28 cellular contexts compared by ENCODE assay signal in the genomic region with DNA sequence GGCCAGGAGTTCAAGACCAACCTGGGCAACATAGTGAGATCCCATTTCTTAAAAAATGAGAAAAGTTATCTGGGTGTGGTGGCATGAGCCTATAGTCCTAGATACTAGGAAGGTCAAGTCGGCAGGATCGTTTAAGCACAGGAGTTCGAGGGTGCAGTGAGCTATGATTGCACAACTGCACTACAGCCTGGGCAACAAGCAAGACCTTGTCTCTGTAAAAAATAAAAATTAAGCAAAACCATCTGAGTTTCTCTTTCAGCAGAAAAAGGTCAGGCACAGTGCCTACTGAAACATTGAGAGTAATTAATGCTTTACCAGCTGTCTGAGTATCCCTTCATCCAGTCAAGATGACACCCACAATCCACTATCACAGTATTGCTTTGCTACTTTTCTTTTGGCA.
"Had no signal": no experiment of that assay in that cellular context is flagged by ENCODE, and none has a peak within 500 bp of the region (broad histone marks: within the 10 kb centered on the region; RNA-seq: fewer than 3 reads in every experiment).

No MANE protein-coding gene starts in this region.

- ATAC-seq: effector memory CD8-positive, alpha-beta T cell; heart right ventricle; natural killer cell; psoas muscle; right cardiac atrium; stimulated activated naive B cell treated with anti-CD40 and anti-IgM and Interleukin-4, amounts not matched to agents 10 μg/mL and 1 μg/mL and 100 μg/mL, for 72 hours had no signal

- H3K27me3 Mint-ChIP-seq: effector memory CD8-positive, alpha-beta T cell; memory B cell; stimulated activated naive B cell treated with anti-CD40 and anti-IgM and Interleukin-4, amounts not matched to agents 10 μg/mL and 1 μg/mL and 100 μg/mL, for 72 hours; stimulated activated naive CD8-positive, alpha-beta T cell treated with anti-CD3 and anti-CD28 coated beads, Interleukin-15, Interleukin-2, amounts not matched to agents 100 ng/mL and 50 ng/mL, for 24 hours had no signal

- H3K4me1 ChIP-seq: esophagus squamous epithelium, psoas muscle, spleen, tibial nerve, upper lobe of left lung had no signal

- H3K9me3 ChIP-seq: esophagus squamous epithelium, heart right ventricle, ovary, psoas muscle, spleen, thoracic aorta, tibial nerve, upper lobe of left lung had no signal

- H3K4me3 ChIP-seq: esophagus squamous epithelium, heart right ventricle, lung, ovary, psoas muscle, skin epidermis, spleen, thoracic aorta, tibial nerve, upper lobe of left lung had no signal

- H3K4me3 Mint-ChIP-seq: effector memory CD8-positive, alpha-beta T cell; memory B cell; natural killer cell; stimulated activated naive B cell treated with anti-CD40 and anti-IgM and Interleukin-4, amounts not matched to agents 10 μg/mL and 1 μg/mL and 100 μg/mL, for 72 hours; stimulated activated naive CD8-positive, alpha-beta T cell treated with anti-CD3 and anti-CD28 coated beads, Interleukin-15, Interleukin-2, amounts not matched to agents 100 ng/mL and 50 ng/mL, for 24 hours had no signal

- H3K36me3 ChIP-seq: esophagus squamous epithelium, heart right ventricle, ovary, spleen, thoracic aorta, tibial nerve, upper lobe of left lung had no signal

- H3K36me3 Mint-ChIP-seq: natural killer cell had no signal

- H3K27me3 ChIP-seq: esophagus squamous epithelium, heart right ventricle, ovary, spleen, tibial nerve, upper lobe of left lung had no signal

- H3K27ac Mint-ChIP-seq: memory B cell; natural killer cell; stimulated activated naive B cell treated with anti-CD40 and anti-IgM and Interleukin-4, amounts not matched to agents 10 μg/mL and 1 μg/mL and 100 μg/mL, for 72 hours; stimulated activated naive CD8-positive, alpha-beta T cell treated with anti-CD3 and anti-CD28 coated beads, Interleukin-15, Interleukin-2, amounts not matched to agents 100 ng/mL and 50 ng/mL, for 24 hours had no signal

- H3K27ac ChIP-seq: esophagus squamous epithelium, heart right ventricle, ovary, psoas muscle, skin epidermis, spleen, thoracic aorta, tibial nerve, upper lobe of left lung had no signal

- FAIRE-seq: urothelium cell line had no signal

- H3K9me3 Mint-ChIP-seq: effector memory CD8-positive, alpha-beta T cell; memory B cell; natural killer cell; stimulated activated naive CD8-positive, alpha-beta T cell treated with anti-CD3 and anti-CD28 coated beads, Interleukin-15, Interleukin-2, amounts not matched to agents 100 ng/mL and 50 ng/mL, for 24 hours had no signal

- DNase-seq: cortex of kidney; effector memory CD8-positive, alpha-beta T cell; erythroblast; esophagus squamous epithelium; foreskin melanocyte; glutamatergic neuron; heart right ventricle; hippocampal formation; islet precursor cell; kidney glomerular epithelial cell; natural killer cell; occipital lobe; ovary; posterior cingulate gyrus; psoas muscle; right cardiac atrium; spleen; stimulated activated CD4-positive, alpha-beta T cell treated with anti-CD3 and anti-CD28 coated beads, Interleukin-15, amount 100 ng/mL, for 24 hours; stimulated activated CD4-positive, alpha-beta T cell treated with anti-CD3 and anti-CD28 coated beads, Interleukin-2, amount 100 ng/mL, for 48 hours; stimulated activated naive B cell treated with anti-CD40 and anti-IgM and Interleukin-4, amounts not matched to agents 10 μg/mL and 1 μg/mL and 100 μg/mL, for 72 hours; upper lobe of left lung had no signal
